ENCODE assay signal across 26 cellular contexts in the genomic region with DNA sequence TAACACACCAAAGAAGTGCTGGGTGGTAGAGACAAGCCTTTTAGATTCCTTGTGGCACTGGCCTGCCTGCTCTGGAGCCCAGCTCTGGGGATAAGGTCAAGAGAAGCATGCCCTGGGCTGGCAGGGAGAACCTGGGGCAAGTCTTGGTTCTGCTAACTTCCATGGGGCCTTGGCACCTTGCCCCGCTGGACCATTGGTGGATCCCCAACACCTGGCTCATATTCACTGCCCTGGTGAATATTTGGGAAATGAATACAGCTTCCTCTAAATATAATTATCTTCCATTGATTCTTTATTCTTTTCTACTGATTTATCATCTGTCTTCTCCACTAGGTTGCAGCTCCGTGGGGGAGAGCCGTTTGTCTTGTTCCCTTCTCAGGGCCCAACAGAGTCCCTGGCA.
DNase-seq lines count a peak whose midpoint lies in the region; ATAC-seq, FAIRE-seq and TF ChIP-seq lines count a peak whose summit lies in the region.
"Had no signal": no experiment of that assay in that cellular context is flagged by ENCODE, and none has a peak within 500 bp of the region (broad histone marks: within the 10 kb centered on the region; RNA-seq: fewer than 3 reads in every experiment).

No MANE protein-coding gene starts in this region.

- no peak for DNase-seq in activated naive CD8-positive, alpha-beta T cell treated with anti-CD3 and anti-CD28 coated beads for 36 hours
- DNase-seq in activated naive CD8-positive, alpha-beta T cell treated with anti-CD3 and anti-CD28 coated beads, Interleukin-2, amount 50 U/mL, for 24 hours: no peak
- no peak for DNase-seq in H1 (ENCODE audit: low read depth in 1 of 2, low spot score in 2 of 2)
- DNase-seq in neural crest cell (ENCODE audit: low read depth, low spot score): no peak
- DNase-seq in endothelial cell (ENCODE audit: low spot score): no peak
- DNase-seq: 8988T; ACHN; BE2C; C1 segment of cervical spinal cord; CD4-positive, alpha-beta memory T cell; CD4-positive, CD25-positive, alpha-beta regulatory T cell; CD8-positive, alpha-beta memory T cell; COR-L47; DMS 273 treated with DMSO at 0.1 percent for 48 hours; DMS153; DMS53; DMS79; DND-41; EL; GDM1 had no signal

- H3K27ac ChIP-seq in H1 (ENCODE audit: low read depth, low read length): no peak overlapping the region
- H3K27ac ChIP-seq: BLaER1 had no signal

- no peak overlapping the region for H2AK5ac ChIP-seq in H1 (ENCODE audit: low read depth, low read length)

- peaks cover 0 to 3% (median 0%) of the 10 kb centered on the region in 4 experiments; a peak in 1 of 7 replicates for H3K27me3 ChIP-seq in H1 (replicated peaks in 1 of 4; ENCODE audit: control insufficient read depth in 3 of 4, extremely low read depth in 1 of 4, insufficient read depth in 3 of 4, low read length in 3 of 4)
- H3K27me3 ChIP-seq: BE2C, BLaER1 had no signal

- no peak overlapping the region for H3K14ac ChIP-seq in H1 (ENCODE audit: insufficient read length)

- no peaks in the 10 kb centered on the region for H3K36me3 Mint-ChIP-seq in activated naive CD8-positive, alpha-beta T cell treated with anti-CD3 and anti-CD28 coated beads for 36 hours
- no peaks in the 10 kb centered on the region for H3K36me3 Mint-ChIP-seq in activated naive CD8-positive, alpha-beta T cell treated with anti-CD3 and anti-CD28 coated beads, Interleukin-2, amount 50 U/mL, for 24 hours (ENCODE audit: low read depth)
- no peaks in the 10 kb centered on the region for H3K36me3 Mint-ChIP-seq in neural crest cell (ENCODE audit: low read depth)
- H3K36me3 Mint-ChIP-seq in endothelial cell (ENCODE audit: low read depth, unreplicated experiment): no peaks in the 10 kb centered on the region
- H3K36me3 Mint-ChIP-seq: CD14-positive monocyte; CD4-positive, alpha-beta memory T cell; CD4-positive, CD25-positive, alpha-beta regulatory T cell; CD8-positive, alpha-beta memory T cell had no signal

- H2BK12ac ChIP-seq in H1 (ENCODE audit: low read depth, low read length): no peak overlapping the region

- no peak overlapping the region for H2BK120ac ChIP-seq in H1 (replicated peaks; ENCODE audit: low read depth, low read length)

- WGBS in H1 (ENCODE audit: extremely low coverage in 1 of 2, insufficient coverage in 1 of 2, insufficient read length in 1 of 2, insufficient replicate concordance in 2 of 2, low coverage in 1 of 2, low lambda C conversion rate in 2 of 2, missing lambda C conversion rate in 1 of 2), 2 experiments: 81% methylated on average over 3 of the region's 3 CpGs; no CpG with 5 or more reads in 1 of the 2 experiments

- no peak overlapping the region for H3K56ac ChIP-seq in H1 (replicated peaks; ENCODE audit: insufficient read length, low read depth, low read length)

- H3K27me3 Mint-ChIP-seq in activated naive CD8-positive, alpha-beta T cell treated with anti-CD3 and anti-CD28 coated beads for 36 hours: peaks cover 5% of the 10 kb centered on the region
- H3K27me3 Mint-ChIP-seq in activated naive CD8-positive, alpha-beta T cell treated with anti-CD3 and anti-CD28 coated beads, Interleukin-2, amount 50 U/mL, for 24 hours: no peaks in the 10 kb centered on the region
- peaks cover 31% of the 10 kb centered on the region for H3K27me3 Mint-ChIP-seq in neural crest cell (ENCODE audit: low read depth)
- peaks cover 2% of the 10 kb centered on the region for H3K27me3 Mint-ChIP-seq in endothelial cell (ENCODE audit: unreplicated experiment)

- no peak overlapping the region for H2AFZ ChIP-seq in H1 (ENCODE audit: low read length)

- no peaks in the 10 kb centered on the region for H3K9me3 Mint-ChIP-seq in activated naive CD8-positive, alpha-beta T cell treated with anti-CD3 and anti-CD28 coated beads for 36 hours
- H3K9me3 Mint-ChIP-seq in activated naive CD8-positive, alpha-beta T cell treated with anti-CD3 and anti-CD28 coated beads, Interleukin-2, amount 50 U/mL, for 24 hours: no peaks in the 10 kb centered on the region
- no peaks in the 10 kb centered on the region for H3K9me3 Mint-ChIP-seq in neural crest cell
- no peaks in the 10 kb centered on the region for H3K9me3 Mint-ChIP-seq in endothelial cell (ENCODE audit: unreplicated experiment)
- H3K9me3 Mint-ChIP-seq: CD4-positive, alpha-beta memory T cell; CD4-positive, CD25-positive, alpha-beta regulatory T cell; CD8-positive, alpha-beta memory T cell had no signal

- TF ChIP-seq CTCF in H1 (IDR thresholded peaks at IDR 0.05; ENCODE audit: control extremely low read depth in 1 of 3, insufficient read depth in 1 of 3, low read depth in 1 of 3, low read length in 3 of 3): no peak
- no peak for TF ChIP-seq CTCF in neural crest cell (conservative IDR thresholded peaks at IDR 0.05)
- no peak for TF ChIP-seq CTCF in endothelial cell (IDR thresholded peaks at IDR 0.05; ENCODE audit: unreplicated experiment)

- no peak overlapping the region for H3K4ac ChIP-seq in H1 (replicated peaks; ENCODE audit: insufficient read length, low read depth, low read length)

- TF ChIP-seq POLR2A in H1 (IDR thresholded peaks at IDR 0.05; ENCODE audit: control extremely low read depth in 1 of 2, low read depth in 2 of 2, low read length in 2 of 2): no peak

- POLR2A ChIA-PET in H1 (lab: Charles Lee; ENCODE audit: partially characterized antibody): interaction anchor here (1.0 to 1.5 kb wide), 3 partner anchors 9 to 35 kb away, joined by 3 to 5 read pairs (median 3); no protein-coding TSS in a partner anchor

- H4K20me1 ChIP-seq in H1 (replicated peaks in 1 of 2; ENCODE audit: control insufficient read depth in 1 of 2, insufficient read depth in 2 of 2, low read length in 2 of 2): no peaks in the 10 kb centered on the region
- H4K20me1 ChIP-seq: BLaER1 had no signal

- no peak overlapping the region for H3K18ac ChIP-seq in H1 (ENCODE audit: extremely low read depth, low read length)

- H3K79me2 ChIP-seq in H1 (ENCODE audit: control insufficient read depth in 1 of 2, insufficient read depth in 2 of 2, low read length in 2 of 2): no peaks in the 10 kb centered on the region

- H3K4me1 ChIP-seq in H1 (replicated peaks in 1 of 4; ENCODE audit: control insufficient read depth in 3 of 4, insufficient read depth in 4 of 4, low read length in 3 of 4): peaks cover 0 to 13% (median 5%) of the 10 kb centered on the region in 4 experiments; a peak in 4 of 7 replicates

- no peak for TF ChIP-seq EP300 in H1 (IDR thresholded peaks at IDR 0.05; ENCODE audit: borderline replicate concordance in 1 of 2, low read depth in 2 of 2, low read length in 2 of 2)

- ATAC-seq in activated naive CD8-positive, alpha-beta T cell treated with anti-CD3 and anti-CD28 coated beads, Interleukin-2, amount 50 U/mL, for 24 hours: no peak
- ATAC-seq: GM12878 had no signal

- no peak overlapping the region for H2BK20ac ChIP-seq in H1 (ENCODE audit: low read length)

- CTCF ChIA-PET in H1 (lab: Charles Lee; ENCODE audit: partially characterized antibody): interaction anchor here (0.6 to 2.9 kb wide), 7 partner anchors 8 to 94 kb away, joined by 3 to 18 read pairs (median 4); no protein-coding TSS in a partner anchor

- 0 out of 2 replicates have a peak overlapping the region, but pooled peaks have one; percentile 10 for H2BK15ac ChIP-seq in H1 (ENCODE audit: low read length)

- peak overlapping the region; percentile 15 for H3K27ac Mint-ChIP-seq in activated naive CD8-positive, alpha-beta T cell treated with anti-CD3 and anti-CD28 coated beads for 36 hours
- H3K27ac Mint-ChIP-seq in activated naive CD8-positive, alpha-beta T cell treated with anti-CD3 and anti-CD28 coated beads, Interleukin-2, amount 50 U/mL, for 24 hours: no peak overlapping the region
- H3K27ac Mint-ChIP-seq in neural crest cell (ENCODE audit: unreplicated experiment) (peak overlapping the region; percentile 73), endothelial cell (ENCODE audit: unreplicated experiment) (no peak overlapping the region)
- H3K27ac Mint-ChIP-seq: CD14-positive monocyte; CD4-positive, alpha-beta memory T cell; CD4-positive, CD25-positive, alpha-beta regulatory T cell had no signal

- no peak overlapping the region for H3K4me2 ChIP-seq in H1 (ENCODE audit: insufficient read depth in 1 of 2, low read depth in 2 of 2, low read length in 2 of 2)
- H3K4me2 ChIP-seq: BLaER1 had no signal

- no peak overlapping the region for H4K5ac ChIP-seq in H1 (ENCODE audit: insufficient read length, low read depth, low read length)

- H2BK5ac ChIP-seq in H1 (ENCODE audit: low read depth, low read length): no peak overlapping the region

- H4K91ac ChIP-seq in H1 (replicated peaks; ENCODE audit: insufficient read length, low read length): no peak overlapping the region

- no peaks in the 10 kb centered on the region for H3K9me3 ChIP-seq in H1 (ENCODE audit: insufficient read depth in 2 of 2, low read depth in 1 of 2, low read length in 1 of 2)
- H3K9me3 ChIP-seq: BE2C, BLaER1 had no signal

- no peaks in the 10 kb centered on the region for H3K79me1 ChIP-seq in H1 (ENCODE audit: low read depth, low read length)

- no peak overlapping the region for H3K23ac ChIP-seq in H1 (ENCODE audit: insufficient read length)

- H3K9ac ChIP-seq in H1 (replicated peaks in 1 of 4; ENCODE audit: extremely low read depth in 1 of 4, low read depth in 3 of 4, low read length in 3 of 4): no peak overlapping the region
- H3K9ac ChIP-seq: BLaER1 had no signal

- no peak for TF ChIP-seq RAD21 in H1 (IDR thresholded peaks at IDR 0.05 in 1 of 2, conservative IDR thresholded peaks at IDR 0.05 in 1 of 2; ENCODE audit: low read depth in 2 of 2, low read length in 2 of 2)

- H3K4me1 Mint-ChIP-seq in activated naive CD8-positive, alpha-beta T cell treated with anti-CD3 and anti-CD28 coated beads for 36 hours: no peaks in the 10 kb centered on the region
- no peaks in the 10 kb centered on the region for H3K4me1 Mint-ChIP-seq in activated naive CD8-positive, alpha-beta T cell treated with anti-CD3 and anti-CD28 coated beads, Interleukin-2, amount 50 U/mL, for 24 hours
- H3K4me1 Mint-ChIP-seq in neural crest cell (peaks cover 12% of the 10 kb centered on the region), endothelial cell (ENCODE audit: unreplicated experiment) (no peaks in the 10 kb centered on the region)
- H3K4me1 Mint-ChIP-seq: CD14-positive monocyte; CD4-positive, CD25-positive, alpha-beta regulatory T cell; CD8-positive, alpha-beta memory T cell had no signal

- H3K4me3 ChIP-seq in H1 (ENCODE audit: extremely low read depth in 1 of 4, insufficient read depth in 2 of 4, low read depth in 3 of 4, low read length in 4 of 4): no peak overlapping the region
- H3K4me3 ChIP-seq: BLaER1, GM12878 had no signal

- H4K8ac ChIP-seq in H1 (ENCODE audit: extremely low read depth, insufficient read depth, low read length): no peak overlapping the region

- H3K4me3 Mint-ChIP-seq in activated naive CD8-positive, alpha-beta T cell treated with anti-CD3 and anti-CD28 coated beads for 36 hours: no peak overlapping the region
- no peak overlapping the region for H3K4me3 Mint-ChIP-seq in activated naive CD8-positive, alpha-beta T cell treated with anti-CD3 and anti-CD28 coated beads, Interleukin-2, amount 50 U/mL, for 24 hours
- no peak overlapping the region for H3K4me3 Mint-ChIP-seq in neural crest cell
- no peak overlapping the region for H3K4me3 Mint-ChIP-seq in endothelial cell (ENCODE audit: unreplicated experiment)
- H3K4me3 Mint-ChIP-seq: CD14-positive monocyte; CD4-positive, alpha-beta memory T cell; CD4-positive, CD25-positive, alpha-beta regulatory T cell; CD8-positive, alpha-beta memory T cell had no signal

- H3K36me3 ChIP-seq in H1 (ENCODE audit: control insufficient read depth in 2 of 4, insufficient read depth in 4 of 4, low read length in 3 of 4): no peaks in the 10 kb centered on the region
- H3K36me3 ChIP-seq: BE2C, BLaER1 had no signal

- FAIRE-seq in H1 (lab: Jason Lieb, UNC): no peak
- FAIRE-seq: A204.1, GM12878, GM12892, GM18507 had no signal

- no peaks in the 10 kb centered on the region for H3K23me2 ChIP-seq in H1 (ENCODE audit: low read depth, low read length)

Comparison
In these comparisons a context has a peak if more than half of its experiments do, and no peak if none do; other contexts are left out.
1. H3K27ac Mint-ChIP-seq: peak in activated naive CD8-positive, alpha-beta T cell treated with anti-CD3 and anti-CD28 coated beads for 36 hours (single experiment) and neural crest cell (single experiment); none in activated naive CD8-positive, alpha-beta T cell treated with anti-CD3 and anti-CD28 coated beads, Interleukin-2, amount 50 U/mL, for 24 hours (single experiment) and endothelial cell (single experiment).